ENCODE assay signal across 20 cellular contexts in the genomic region with DNA sequence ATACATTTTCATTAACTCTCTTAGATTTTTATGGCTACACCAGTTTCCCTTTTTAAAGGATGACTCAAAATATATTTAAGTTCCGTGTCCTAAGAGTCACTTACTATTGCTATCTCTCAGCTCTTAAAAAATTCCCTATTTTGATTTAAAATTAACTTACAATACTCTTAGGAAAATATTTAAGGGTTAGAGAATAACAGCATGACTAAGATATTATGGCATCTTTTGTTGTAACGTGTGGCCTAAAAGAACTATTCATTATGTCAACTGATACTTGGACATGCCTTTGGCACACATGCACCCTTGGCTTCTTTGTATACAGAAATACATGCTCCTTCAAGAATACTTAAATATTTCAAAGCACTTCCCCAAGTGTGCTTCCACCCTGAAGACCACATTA. TPM values are rescaled to one million over a fixed set of nuclear protein-coding genes. Genes with fewer than 3 reads are reported as not detected.
A peak's percentile ranks its signal among the peaks of the same experiment; 100 is the strongest.
DNase-seq lines count a peak whose midpoint lies in the region; ATAC-seq, FAIRE-seq and TF ChIP-seq lines count a peak whose summit lies in the region.
"Had no signal": no experiment of that assay in that cellular context is flagged by ENCODE, and none has a peak within 500 bp of the region (broad histone marks: within the 10 kb centered on the region; RNA-seq: fewer than 3 reads in every experiment).

No MANE protein-coding gene starts in this region.

- H3K36me3 ChIP-seq in GM23248 (ENCODE audit: low read depth) (no peaks in the 10 kb centered on the region), astrocyte (ENCODE audit: insufficient read depth, low read length) (no peaks in the 10 kb centered on the region)
- H3K36me3 ChIP-seq: WERI-Rb-1 had no signal

- H3K4me1 Mint-ChIP-seq in astrocyte (ENCODE audit: low read depth, unreplicated experiment) = no peaks in the 10 kb centered on the region
- H3K4me1 Mint-ChIP-seq: activated CD4-positive, alpha-beta memory T cell treated with anti-CD3 and anti-CD28 coated beads, Interleukin-2, amount 10 ng/mL, durations not matched to agents 7 days and 5 days; endodermal cell had no signal

- H3K27ac Mint-ChIP-seq in astrocyte (ENCODE audit: unreplicated experiment) = no peak overlapping the region
- H3K27ac Mint-ChIP-seq: activated CD4-positive, alpha-beta memory T cell treated with anti-CD3 and anti-CD28 coated beads, Interleukin-2, amount 10 ng/mL, durations not matched to agents 7 days and 5 days; endodermal cell; H9; nephron had no signal

- no peak overlapping the region for H3K4me3 ChIP-seq in GM23248
- no peak overlapping the region for H3K4me3 ChIP-seq in astrocyte (ENCODE audit: insufficient read depth, low read depth, low read length)
- no peak overlapping the region for H3K4me3 ChIP-seq in fibroblast of mammary gland (ENCODE audit: control insufficient read depth, low read depth, low read length)
- no peak overlapping the region for H3K4me3 ChIP-seq in skeletal muscle cell (ENCODE audit: low read depth, low read length)
- H3K4me3 ChIP-seq: tibial nerve had no signal

- ATAC-seq in HG03520 (IDR thresholded peaks at IDR 0.05; ENCODE audit: unreplicated experiment) (no peak), left colon (no peak)

- WGBS in GM23248 (ENCODE audit: low coverage in 1 of 2, low lambda C conversion rate in 2 of 2, missing lambda C conversion rate in 2 of 2), 2 experiments = 55 to 56% methylated on average over 2 of the region's 2 CpGs

- H2AFZ ChIP-seq in GM23248 = no peak overlapping the region
- no peak overlapping the region for H2AFZ ChIP-seq in astrocyte (ENCODE audit: low read depth, low read length)

- TF ChIP-seq CTCF in astrocyte (IDR thresholded peaks at IDR 0.05; ENCODE audit: insufficient read depth, low read depth, low read length) = no peak
- TF ChIP-seq CTCF in fibroblast of mammary gland (conservative IDR thresholded peaks at IDR 0.05; ENCODE audit: control insufficient read depth, insufficient read depth, low read depth, low read length) = no peak

- H3K27ac ChIP-seq in GM23248 (no peak overlapping the region), astrocyte (ENCODE audit: low read depth, low read length) (peak overlapping the region; percentile 47)
- H3K27ac ChIP-seq: C4-2B, tibial nerve, WERI-Rb-1 had no signal

- no peaks in the 10 kb centered on the region for H3K79me2 ChIP-seq in GM23248 (ENCODE audit: insufficient read depth)
- no peaks in the 10 kb centered on the region for H3K79me2 ChIP-seq in astrocyte (ENCODE audit: insufficient read depth, low read length)

- H3F3A ChIP-seq in GM23248 (ENCODE audit: insufficient read depth) = no peaks in the 10 kb centered on the region

- no peaks in the 10 kb centered on the region for H3K9me3 Mint-ChIP-seq in astrocyte (ENCODE audit: unreplicated experiment)
- H3K9me3 Mint-ChIP-seq: activated CD4-positive, alpha-beta memory T cell treated with anti-CD3 and anti-CD28 coated beads, Interleukin-2, amount 10 ng/mL, durations not matched to agents 7 days and 5 days; endodermal cell; H9 had no signal

- no peaks in the 10 kb centered on the region; the same call in 1 of the 2 replicates for H4K20me1 ChIP-seq in GM23248 (ENCODE audit: insufficient read depth)
- H4K20me1 ChIP-seq in astrocyte (ENCODE audit: insufficient read depth, low read length) = no peaks in the 10 kb centered on the region

- no peak overlapping the region for H3K4me2 ChIP-seq in GM23248 (ENCODE audit: unreplicated experiment)
- H3K4me2 ChIP-seq in astrocyte (ENCODE audit: low read length) = no peak overlapping the region

- intact Hi-C loops in left colon (cut with DNase I, micrococcal nuclease) = no loop called here

- no peaks in the 10 kb centered on the region for H3K9me2 ChIP-seq in GM23248 (ENCODE audit: insufficient read depth)

- H3K27me3 ChIP-seq in GM23248 (replicated peaks; ENCODE audit: insufficient read depth) = no peaks in the 10 kb centered on the region
- H3K27me3 ChIP-seq in astrocyte (ENCODE audit: insufficient read depth, low read length) = no peaks in the 10 kb centered on the region
- H3K27me3 ChIP-seq: tibial nerve had no signal

- peak; percentile 4 for DNase-seq in GM23248
- peak; percentile 89 for DNase-seq in astrocyte (ENCODE audit: low read depth)
- peak; percentile 18 for DNase-seq in fibroblast of mammary gland (ENCODE audit: low read depth)
- DNase-seq in skeletal muscle cell (ENCODE audit: low read depth) = peak; percentile 26
- DNase-seq in KBM-7 = no peak
- DNase-seq in activated T-cell treated with anti-CD3 and anti-CD28 coated beads for 4 hours = no peak
- DNase-seq in left colon = no peak
- DNase-seq: activated CD4-positive, alpha-beta memory T cell treated with anti-CD3 and anti-CD28 coated beads, Interleukin-2, amount 10 ng/mL, durations not matched to agents 7 days and 5 days; DMS53; endodermal cell; H9; NCI-H146; stimulated activated CD4-positive, alpha-beta T cell treated with anti-CD3 and anti-CD28 coated beads, Interleukin-15, amount 100 ng/mL, for 24 hours; stimulated activated naive CD4-positive, alpha-beta T cell; WERI-Rb-1 had no signal

- in situ Hi-C loops in GM23248 (cut with MboI) = no loop called here
- in situ Hi-C loops in KBM-7 (cut with MboI; ENCODE audit: low pct_unique_long_range_greater_than_20kb, low sequenced_read_pairs) = no loop called here

- no peaks in the 10 kb centered on the region for H3K27me3 Mint-ChIP-seq in astrocyte (ENCODE audit: low read depth, unreplicated experiment)
- H3K27me3 Mint-ChIP-seq: activated CD4-positive, alpha-beta memory T cell treated with anti-CD3 and anti-CD28 coated beads, Interleukin-2, amount 10 ng/mL, durations not matched to agents 7 days and 5 days had no signal

- no peaks in the 10 kb centered on the region for H3K4me1 ChIP-seq in GM23248 (ENCODE audit: insufficient read depth)
- H3K4me1 ChIP-seq in astrocyte (ENCODE audit: insufficient read depth, low read length) = peaks cover 4% of the 10 kb centered on the region
- H3K4me1 ChIP-seq: tibial nerve had no signal

- H3K9me3 ChIP-seq in GM23248 (ENCODE audit: low read depth) = no peaks in the 10 kb centered on the region
- no peaks in the 10 kb centered on the region for H3K9me3 ChIP-seq in astrocyte (ENCODE audit: insufficient read depth, low read depth, low read length)
- H3K9me3 ChIP-seq: tibial nerve had no signal

- no peak for FAIRE-seq in astrocyte (lab: Jason Lieb, UNC)

- H3K4me3 Mint-ChIP-seq in astrocyte (ENCODE audit: unreplicated experiment) = no peak overlapping the region
- H3K4me3 Mint-ChIP-seq: activated CD4-positive, alpha-beta memory T cell treated with anti-CD3 and anti-CD28 coated beads, Interleukin-2, amount 10 ng/mL, durations not matched to agents 7 days and 5 days; endodermal cell; H9; nephron had no signal

- H3K9ac ChIP-seq in GM23248 (no peak overlapping the region), astrocyte (ENCODE audit: low read length) (no peak overlapping the region)

- no peaks in the 10 kb centered on the region for H3K36me3 Mint-ChIP-seq in astrocyte (ENCODE audit: low read depth, unreplicated experiment)

RNA-seq across cellular contexts. Expression of a gene that starts 42.3 kb away (rescaled TPM):
- total RNA-seq in GM23248 (2014; rRNA removed; shearing (Covaris generic)) = 0.11 TPM in 1 of 2 replicates, not detected in the other
- polyA plus RNA-seq in GM23248 (2016; fragmentation: Nextera tagmentation; extraction: Ambion mirVana) = not detected in 2 replicates
- total RNA-seq in astrocyte (1.4 and 2.1 TPM in 2 replicates), left colon (1 to 10 TPM in 1 of 2 donors, under 1 TPM in 1; 0.43 to 1.4 TPM)
- total RNA-seq: activated CD4-positive, alpha-beta memory T cell treated with anti-CD3 and anti-CD28 coated beads, Interleukin-2, amount 10 ng/mL, durations not matched to agents 7 days and 5 days; H9; T-helper 1 cell treated with Interleukin-12 subunit alpha and Interleukin-12 subunit beta and Interleukin-4 antibody, amounts not matched to agents 30 ng/mL and 1 ng/mL, for 36 hours had no signal

Comparison
In these comparisons a context has a peak if more than half of its experiments do, and no peak if none do; other contexts are left out.
1. DNase-seq: peak in GM23248 (single experiment), astrocyte (single experiment), fibroblast of mammary gland (single experiment) and skeletal muscle cell (single experiment); none in KBM-7 (single experiment), activated T-cell treated with anti-CD3 and anti-CD28 coated beads for 4 hours (single experiment) and left colon (0 of 2).